ENCODE assay signal across 1 cellular context in the genomic region with DNA sequence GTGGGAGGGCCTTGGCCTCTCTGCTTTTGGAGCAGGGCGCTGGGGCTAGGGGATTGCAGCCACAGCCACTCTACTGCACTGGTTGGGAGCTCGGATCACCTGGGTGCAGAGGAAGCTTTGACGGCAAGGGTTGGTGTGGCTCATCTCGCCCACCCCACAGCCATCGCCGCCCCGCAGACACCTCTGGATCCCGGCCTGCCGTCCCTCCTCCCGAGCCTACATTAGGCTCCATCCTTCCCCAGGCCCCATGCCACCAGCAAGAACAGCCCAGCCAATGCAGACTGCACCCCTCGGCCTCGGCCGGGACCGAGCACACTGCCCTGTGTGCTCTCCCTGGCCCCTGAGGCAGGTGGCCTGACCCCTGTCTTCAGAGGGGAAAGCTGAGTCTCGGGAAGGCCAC.
TF ChIP-seq lines count a peak whose summit lies in the region.

No MANE protein-coding gene starts in this region.

TF ChIP-seq in IMR-90, 13 proteins besides CTCF, POLR2A, EP300 and RAD21:
- TF ChIP-seq CHD1 (IDR thresholded peaks at IDR 0.05; ENCODE audit: low read depth, low read length) (no peak), RFX5 (IDR thresholded peaks at IDR 0.05; ENCODE audit: low read depth, low read length) (no peak), MAZ (IDR thresholded peaks at IDR 0.05; ENCODE audit: borderline replicate concordance, low read depth, low read length) (no peak), CEBPB (IDR thresholded peaks at IDR 0.05; ENCODE audit: low read depth, low read length) (no peak), FOS (IDR thresholded peaks at IDR 0.05; ENCODE audit: low read depth, low read length) (no peak), NFE2L2 (IDR thresholded peaks at IDR 0.05; ENCODE audit: low read depth, low read length) (no peak), SMC3 (IDR thresholded peaks at IDR 0.05; ENCODE audit: low read depth, low read length) (no peak), RCOR1 (IDR thresholded peaks at IDR 0.05; ENCODE audit: insufficient replicate concordance, low read length) (no peak), BHLHE40 (IDR thresholded peaks at IDR 0.05; ENCODE audit: low read depth, low read length) (no peak), MXI1 (IDR thresholded peaks at IDR 0.05; ENCODE audit: borderline replicate concordance, low read depth, low read length) (no peak), MAFK (IDR thresholded peaks at IDR 0.05; ENCODE audit: low read depth, low read length) (no peak)
- TF ChIP-seq, protein P1, sequence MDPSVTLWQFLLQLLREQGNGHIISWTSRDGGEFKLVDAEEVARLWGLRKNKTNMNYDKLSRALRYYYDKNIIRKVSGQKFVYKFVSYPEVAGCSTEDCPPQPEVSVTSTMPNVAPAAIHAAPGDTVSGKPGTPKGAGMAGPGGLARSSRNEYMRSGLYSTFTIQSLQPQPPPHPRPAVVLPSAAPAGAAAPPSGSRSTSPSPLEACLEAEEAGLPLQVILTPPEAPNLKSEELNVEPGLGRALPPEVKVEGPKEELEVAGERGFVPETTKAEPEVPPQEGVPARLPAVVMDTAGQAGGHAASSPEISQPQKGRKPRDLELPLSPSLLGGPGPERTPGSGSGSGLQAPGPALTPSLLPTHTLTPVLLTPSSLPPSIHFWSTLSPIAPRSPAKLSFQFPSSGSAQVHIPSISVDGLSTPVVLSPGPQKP (IDR thresholded peaks at IDR 0.05; ENCODE audit: borderline replicate concordance, low read depth, low read length), result no peak
- TF ChIP-seq, protein P2, sequence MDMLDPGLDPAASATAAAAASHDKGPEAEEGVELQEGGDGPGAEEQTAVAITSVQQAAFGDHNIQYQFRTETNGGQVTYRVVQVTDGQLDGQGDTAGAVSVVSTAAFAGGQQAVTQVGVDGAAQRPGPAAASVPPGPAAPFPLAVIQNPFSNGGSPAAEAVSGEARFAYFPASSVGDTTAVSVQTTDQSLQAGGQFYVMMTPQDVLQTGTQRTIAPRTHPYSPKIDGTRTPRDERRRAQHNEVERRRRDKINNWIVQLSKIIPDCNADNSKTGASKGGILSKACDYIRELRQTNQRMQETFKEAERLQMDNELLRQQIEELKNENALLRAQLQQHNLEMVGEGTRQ (IDR thresholded peaks at IDR 0.05; ENCODE audit: low read depth, low read length), result no peak
